ENCODE assay signal across 13 cellular contexts in the genomic region with DNA sequence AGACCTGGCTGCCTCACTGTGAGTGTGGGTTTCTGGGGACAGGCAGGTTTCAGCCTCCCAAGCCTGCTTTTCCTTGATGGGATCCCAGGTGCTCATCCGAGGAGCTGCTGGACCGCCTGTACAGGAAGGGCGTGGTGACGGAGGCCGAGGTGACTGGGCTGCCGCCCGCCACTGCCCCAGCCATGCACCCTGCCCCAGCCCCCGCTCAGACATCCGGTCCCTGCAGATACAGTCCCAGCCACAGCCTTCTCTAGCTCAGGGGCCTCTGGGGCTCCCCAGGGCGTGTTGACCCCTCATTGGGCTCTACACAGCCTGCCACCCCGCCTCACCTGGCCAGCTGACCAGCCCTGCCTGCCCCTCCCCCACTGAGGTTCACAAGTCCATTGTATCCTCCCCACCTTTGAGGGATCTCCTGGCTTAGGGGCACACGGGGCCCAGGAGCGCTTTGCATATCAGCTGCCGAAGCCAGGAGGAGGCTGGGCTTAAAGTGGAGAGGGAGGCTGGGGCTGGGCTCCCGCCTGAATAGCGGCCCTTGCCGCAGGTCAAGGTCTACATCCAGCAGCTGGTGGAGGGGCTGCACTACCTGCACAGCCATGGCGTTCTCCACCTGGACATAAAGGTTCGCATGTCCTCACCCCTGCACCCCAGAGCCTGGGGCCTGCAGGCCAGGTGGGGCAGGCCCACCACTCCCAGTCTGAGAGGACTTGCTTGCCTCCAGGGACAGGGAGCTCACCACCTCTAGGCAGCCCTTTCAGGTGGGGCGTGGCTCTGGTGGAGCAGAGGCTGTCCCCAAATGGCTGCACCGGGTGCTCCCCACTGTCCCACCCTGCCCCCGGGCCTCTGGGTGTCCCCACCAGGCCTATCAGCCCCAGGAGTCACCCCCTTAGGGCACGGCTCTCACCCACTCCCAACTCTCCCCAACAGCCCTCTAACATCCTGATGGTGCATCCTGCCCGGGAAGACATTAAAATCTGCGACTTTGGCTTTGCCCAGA. TPM values are rescaled to one million over a fixed set of nuclear protein-coding genes. Genes with fewer than 3 reads are reported as not detected.
DNase-seq lines count a peak whose midpoint lies in the region; ATAC-seq and TF ChIP-seq lines count a peak whose summit lies in the region.
"Had no signal": no experiment of that assay in that cellular context is flagged by ENCODE, and none has a peak within 500 bp of the region (broad histone marks: within the 10 kb centered on the region; RNA-seq: fewer than 3 reads in every experiment).

No MANE protein-coding gene starts in this region.

- H3K4me1 ChIP-seq in PC-3 (ENCODE audit: insufficient read depth, low read length) (peaks cover 31% of the 10 kb centered on the region), right atrium auricular region (peaks cover 4 to 62% of the 10 kb centered on the region in 2 donors), tibial artery (peaks cover 0 to 3% (median 0%) of the 10 kb centered on the region in 4 donors)

- H3K27me3 ChIP-seq in PC-3 (ENCODE audit: low read length), result no peaks in the 10 kb centered on the region
- H3K27me3 ChIP-seq in right atrium auricular region, result no peaks in the 10 kb centered on the region
- H3K27me3 ChIP-seq in tibial artery, result peaks cover 0 to 91% of the 10 kb centered on the region in 2 donors
- H3K27me3 ChIP-seq: upper lobe of left lung had no signal

- DNase-seq in activated CD8-positive, alpha-beta memory T cell treated with anti-CD3 and anti-CD28 coated beads, Interleukin-2, amount 10 ng/mL, durations not matched to agents 7 days and 5 days, result no peak
- no peak for DNase-seq in activated CD8-positive, alpha-beta memory T cell treated with anti-CD3 and anti-CD28 coated beads, Interleukin-2, amount 50 U/mL, for 48 hours
- peak; percentile 65 for DNase-seq in PC-3
- no peak for DNase-seq in right atrium auricular region (ENCODE audit: low spot score)
- DNase-seq in tibial artery, result peak; percentile 20 to 60
- DNase-seq in hepatic stellate cell (ENCODE audit: low spot score), result no peak
- no peak for DNase-seq in RWPE1 (ENCODE audit: low spot score)
- DNase-seq: NCI-H1417 treated with DMSO at 0.1 percent for 48 hours had no signal

- H3K4me3 ChIP-seq in PC-3 (ENCODE audit: low read length) (no peak overlapping the region), right atrium auricular region (peak overlapping the region in 1 of 2 donors; percentile 15), tibial artery (no peak overlapping the region)
- H3K4me3 ChIP-seq: upper lobe of left lung had no signal

- no TSS peak for BruUV-seq in PC-3 (replicated peaks; lab: Mats Ljungman, UMichigan)

- CTCF ChIA-PET in activated CD8-positive, alpha-beta memory T cell treated with anti-CD3 and anti-CD28 coated beads, Interleukin-2, amount 10 ng/mL, durations not matched to agents 7 days and 5 days (lab: Charles Lee), result interaction anchor here (0.9 kb wide), 1 partner anchor 235 kb away, joined by 3 read pairs; no protein-coding TSS in a partner anchor
- CTCF ChIA-PET in PC-3 (lab: Charles Lee) (no interaction called here), RWPE1 (lab: Yijun Ruan, JAX) (interaction anchor here (1.3 kb wide), 1 partner anchor 13 kb away, joined by 4 read pairs; no protein-coding TSS in a partner anchor)

- H3K9me2 ChIP-seq in PC-3 (replicated peaks; ENCODE audit: low read length), result no peaks in the 10 kb centered on the region

- no peaks in the 10 kb centered on the region for H4K20me1 ChIP-seq in PC-3 (ENCODE audit: low read length)

- H3K36me3 Mint-ChIP-seq in activated CD8-positive, alpha-beta memory T cell treated with anti-CD3 and anti-CD28 coated beads, Interleukin-2, amount 10 ng/mL, durations not matched to agents 7 days and 5 days, result no peaks in the 10 kb centered on the region

- POLR2A ChIA-PET in PC-3 (lab: Charles Lee; ENCODE audit: unreplicated experiment) (no interaction called here), RWPE1 (lab: Yijun Ruan, JAX; ENCODE audit: low non-redundant PET) (no interaction called here)

- H3F3A ChIP-seq in PC-3 (ENCODE audit: low read length, unreplicated experiment), result no peaks in the 10 kb centered on the region

- H3K4me3 Mint-ChIP-seq in activated CD8-positive, alpha-beta memory T cell treated with anti-CD3 and anti-CD28 coated beads, Interleukin-2, amount 10 ng/mL, durations not matched to agents 7 days and 5 days, result no peak overlapping the region
- H3K4me3 Mint-ChIP-seq: activated T-helper 1 cell treated with anti-CD3 and anti-CD28 coated beads, Interleukin-12 subunit alpha, Interleukin-12 subunit beta, Interleukin-2, Interleukin-4 antibody, amounts not matched to agents 30 ng/mL and 10 ng/mL and 1 ng/mL, durations not matched to agents 14 hours and 24 hours and 36 hours; central memory CD8-positive, alpha-beta T cell had no signal

- intact Hi-C loops in PC-3 (cut with micrococcal nuclease), result no loop called here
- intact Hi-C loops in tibial artery (cut with DNase I; ENCODE audit: low total_unique reads), result no loop called here

- H3K9ac ChIP-seq in PC-3 (ENCODE audit: low read length), result no peak overlapping the region

- no peaks in the 10 kb centered on the region for H3K9me3 ChIP-seq in PC-3 (ENCODE audit: low read length)
- no peaks in the 10 kb centered on the region for H3K9me3 ChIP-seq in right atrium auricular region
- no peaks in the 10 kb centered on the region for H3K9me3 ChIP-seq in tibial artery
- H3K9me3 ChIP-seq: upper lobe of left lung had no signal

- no peaks in the 10 kb centered on the region for H3K9me3 Mint-ChIP-seq in activated CD8-positive, alpha-beta memory T cell treated with anti-CD3 and anti-CD28 coated beads, Interleukin-2, amount 10 ng/mL, durations not matched to agents 7 days and 5 days (ENCODE audit: low read depth)
- H3K9me3 Mint-ChIP-seq: activated T-helper 1 cell treated with anti-CD3 and anti-CD28 coated beads, Interleukin-12 subunit alpha, Interleukin-12 subunit beta, Interleukin-2, Interleukin-4 antibody, amounts not matched to agents 30 ng/mL and 10 ng/mL and 1 ng/mL, durations not matched to agents 14 hours and 24 hours and 36 hours; central memory CD8-positive, alpha-beta T cell had no signal

- H3K79me2 ChIP-seq in PC-3 (ENCODE audit: low read length), result no peaks in the 10 kb centered on the region

- H2AFZ ChIP-seq in PC-3 (ENCODE audit: low read length), result peak overlapping the region; percentile 63

- H3K4me2 ChIP-seq in PC-3 (ENCODE audit: low read length), result peak overlapping the region; percentile 74

- TF ChIP-seq CTCF in PC-3 (conservative IDR thresholded peaks at IDR 0.05; ENCODE audit: low read depth, low read length), result no peak
- no peak for TF ChIP-seq CTCF in right atrium auricular region (IDR thresholded peaks at IDR 0.05)
- TF ChIP-seq CTCF in tibial artery (IDR thresholded peaks at IDR 0.05), result no peak
- TF ChIP-seq CTCF in RWPE1 (conservative IDR thresholded peaks at IDR 0.05; ENCODE audit: low read depth), result no peak

- no peaks in the 10 kb centered on the region for H3K27me3 Mint-ChIP-seq in activated CD8-positive, alpha-beta memory T cell treated with anti-CD3 and anti-CD28 coated beads, Interleukin-2, amount 10 ng/mL, durations not matched to agents 7 days and 5 days
- H3K27me3 Mint-ChIP-seq: central memory CD8-positive, alpha-beta T cell had no signal

- H3K36me3 ChIP-seq in PC-3 (ENCODE audit: low read depth, low read length) (no peaks in the 10 kb centered on the region), right atrium auricular region (no peaks in the 10 kb centered on the region), tibial artery (no peaks in the 10 kb centered on the region)
- H3K36me3 ChIP-seq: upper lobe of left lung had no signal

- H3K27ac ChIP-seq in PC-3 (ENCODE audit: low read length) (no peak overlapping the region), right atrium auricular region (peak overlapping the region; percentile 93 to 95), tibial artery (no peak overlapping the region), RWPE1 (no peak overlapping the region)
- H3K27ac ChIP-seq: upper lobe of left lung had no signal

- H3K4me1 Mint-ChIP-seq in activated CD8-positive, alpha-beta memory T cell treated with anti-CD3 and anti-CD28 coated beads, Interleukin-2, amount 10 ng/mL, durations not matched to agents 7 days and 5 days, result peaks cover 2% of the 10 kb centered on the region
- H3K4me1 Mint-ChIP-seq: central memory CD8-positive, alpha-beta T cell had no signal

- H3K27ac Mint-ChIP-seq in activated CD8-positive, alpha-beta memory T cell treated with anti-CD3 and anti-CD28 coated beads, Interleukin-2, amount 10 ng/mL, durations not matched to agents 7 days and 5 days, result peak overlapping the region; percentile 46
- H3K27ac Mint-ChIP-seq: activated T-helper 1 cell treated with anti-CD3 and anti-CD28 coated beads, Interleukin-12 subunit alpha, Interleukin-12 subunit beta, Interleukin-2, Interleukin-4 antibody, amounts not matched to agents 30 ng/mL and 10 ng/mL and 1 ng/mL, durations not matched to agents 14 hours and 24 hours and 36 hours had no signal

- ATAC-seq in activated CD8-positive, alpha-beta memory T cell treated with anti-CD3 and anti-CD28 coated beads, Interleukin-2, amount 10 ng/mL, durations not matched to agents 7 days and 5 days, result peak; percentile 47
- ATAC-seq in PC-3, result peak; percentile 35
- ATAC-seq in HG02623 (IDR thresholded peaks at IDR 0.05; ENCODE audit: unreplicated experiment), result no peak

RNA-seq across cellular contexts. Expression of a gene that starts 38.5 kb away (rescaled TPM):
- 10 to 100 TPM; 65.1 to 66.1 TPM for total RNA-seq in activated CD8-positive, alpha-beta memory T cell treated with anti-CD3 and anti-CD28 coated beads, Interleukin-2, amount 10 ng/mL, durations not matched to agents 7 days and 5 days
- 48.3 and 94.6 TPM in 2 replicates for total RNA-seq in PC-3 (2014; rRNA removed)
- total RNA-seq in right atrium auricular region, result 1 to 10 TPM; 5.5 to 9.8 TPM

RNA-seq across cellular contexts. Expression of a gene that starts 48.6 kb away (rescaled TPM):
- 1 to 10 TPM; 2.6 to 2.8 TPM for total RNA-seq in activated CD8-positive, alpha-beta memory T cell treated with anti-CD3 and anti-CD28 coated beads, Interleukin-2, amount 10 ng/mL, durations not matched to agents 7 days and 5 days
- not detected in 2 replicates for total RNA-seq in PC-3 (2014; rRNA removed)
- total RNA-seq in right atrium auricular region, result not detected
- total RNA-seq: RPMI7951 had no signal

Comparison
In these comparisons a context has a peak if more than half of its experiments do, and no peak if none do; other contexts are left out.
1. DNase-seq: peak in PC-3 (single experiment) and tibial artery (2 of 2); none in activated CD8-positive, alpha-beta memory T cell treated with anti-CD3 and anti-CD28 coated beads, Interleukin-2, amount 10 ng/mL, durations not matched to agents 7 days and 5 days (single experiment), activated CD8-positive, alpha-beta memory T cell treated with anti-CD3 and anti-CD28 coated beads, Interleukin-2, amount 50 U/mL, for 48 hours (single experiment), right atrium auricular region (single experiment), hepatic stellate cell (single experiment) and RWPE1 (single experiment).
2. H3K27ac ChIP-seq: peak in right atrium auricular region (2 of 2); none in PC-3 (single experiment), tibial artery (0 of 2) and RWPE1 (single experiment).